ENCODE assay signal across 8 cellular contexts in the genomic region with DNA sequence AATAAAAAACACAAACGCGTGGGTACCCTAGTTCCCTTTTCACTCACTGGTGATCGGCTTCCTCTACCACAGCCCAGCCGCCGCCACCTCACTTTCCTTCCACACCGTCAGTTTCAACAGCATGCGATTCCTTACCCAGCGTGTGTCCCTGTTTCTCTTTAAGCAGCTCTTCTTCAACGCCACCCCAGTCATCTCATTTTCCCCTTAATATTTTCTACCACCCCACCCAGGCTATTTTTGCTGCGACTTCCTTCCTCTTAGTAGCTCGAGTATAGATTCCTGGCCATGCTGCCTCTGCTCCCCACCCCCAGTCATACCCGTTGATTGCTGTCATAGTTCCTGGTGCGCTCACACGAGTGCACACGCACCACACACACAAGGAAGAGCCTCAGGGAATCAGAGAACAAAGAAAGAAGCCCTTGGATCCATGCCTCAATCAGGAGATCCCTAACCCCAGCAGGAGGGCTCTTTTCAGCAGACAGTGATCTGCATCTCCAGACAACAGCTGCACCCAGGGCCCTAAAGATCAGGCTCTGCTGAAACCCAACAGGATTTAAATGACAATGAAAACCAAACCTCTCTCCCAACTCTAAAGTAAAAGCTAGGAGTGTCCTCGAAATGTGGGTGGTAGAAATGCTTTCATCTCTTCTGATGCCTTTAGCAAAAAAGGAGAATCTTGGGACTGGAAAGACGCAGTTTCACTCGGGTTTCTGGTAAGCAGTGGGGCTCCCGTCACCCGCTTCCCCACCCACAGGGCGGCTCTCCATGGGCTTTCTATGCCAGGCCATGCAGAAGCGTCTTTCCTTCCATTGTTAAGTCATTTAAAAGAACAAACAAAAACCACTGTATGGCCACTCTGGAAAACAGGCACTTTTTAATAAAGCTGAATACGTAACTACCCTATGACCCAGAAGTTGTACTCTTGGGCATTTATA. TPM values are rescaled to one million over a fixed set of nuclear protein-coding genes. Genes with fewer than 3 reads are reported as not detected.
A peak's percentile ranks its signal among the peaks of the same experiment; 100 is the strongest.
DNase-seq lines count a peak whose midpoint lies in the region; ATAC-seq, FAIRE-seq and TF ChIP-seq lines count a peak whose summit lies in the region.

No MANE protein-coding gene starts in this region.

- H3K23me2 ChIP-seq in H1 (ENCODE audit: low read depth, low read length): no peaks in the 10 kb centered on the region

- TF ChIP-seq POLR2A in GM15510 (IDR thresholded peaks at IDR 0.05; ENCODE audit: borderline replicate concordance, extremely low read depth, insufficient read length) (peak; percentile 22), H1 (IDR thresholded peaks at IDR 0.05; ENCODE audit: control extremely low read depth in 1 of 2, low read depth in 2 of 2, low read length in 2 of 2) (no peak)

- H4K8ac ChIP-seq in H1 (ENCODE audit: extremely low read depth, insufficient read depth, low read length) (no peak overlapping the region), mesenchymal stem cell (ENCODE audit: low read length) (peak overlapping the region; percentile 66)

- peak; percentile 44 to 97 for TF ChIP-seq EP300 in H1 (IDR thresholded peaks at IDR 0.05; ENCODE audit: borderline replicate concordance in 1 of 2, low read depth in 2 of 2, low read length in 2 of 2)

- H4K20me1 ChIP-seq in H1 (replicated peaks in 1 of 2; ENCODE audit: control insufficient read depth in 1 of 2, insufficient read depth in 2 of 2, low read length in 2 of 2): peaks cover 55 to 75% of the 10 kb centered on the region in 2 experiments

- no peak for TF ChIP-seq CTCF in activated B cell treated with CpG ODN at 0.5 μM for 24 hours (IDR thresholded peaks at IDR 0.05)
- peak in 1 of 3 experiments; percentile 1; a peak in 1 of 4 replicates for TF ChIP-seq CTCF in H1 (IDR thresholded peaks at IDR 0.05; ENCODE audit: control extremely low read depth in 1 of 3, insufficient read depth in 1 of 3, low read depth in 1 of 3, low read length in 3 of 3)

- H2BK20ac ChIP-seq in H1 (ENCODE audit: low read length): no peak overlapping the region

- peaks cover 58% of the 10 kb centered on the region for H3K36me3 Mint-ChIP-seq in activated B cell treated with CpG ODN at 0.5 μM for 24 hours (ENCODE audit: low read depth)

- no peak overlapping the region for H3K23ac ChIP-seq in H1 (ENCODE audit: insufficient read length)
- peak overlapping the region in 1 of 2 experiments; percentile 23 for H3K23ac ChIP-seq in mesenchymal stem cell (ENCODE audit: low read length in 2 of 2)

- H3K36me3 ChIP-seq in H1 (ENCODE audit: control insufficient read depth in 2 of 4, insufficient read depth in 4 of 4, low read length in 3 of 4) (peaks cover 0 to 21% (median 8%) of the 10 kb centered on the region in 4 experiments; a peak in 4 of 8 replicates), mesenchymal stem cell (ENCODE audit: control insufficient read depth in 1 of 2, insufficient read depth in 2 of 2, low read depth in 1 of 2, low read length in 2 of 2) (peaks cover 35 to 39% of the 10 kb centered on the region in 2 experiments)

- H3K4me2 ChIP-seq in H1 (ENCODE audit: insufficient read depth in 1 of 2, low read depth in 2 of 2, low read length in 2 of 2) (peak overlapping the region; percentile 19 to 32; a peak in 3 of 4 replicates), mesenchymal stem cell (ENCODE audit: low read length, poor library complexity, severe bottlenecking) (peak overlapping the region; percentile 51)

- no peak overlapping the region for H3K9ac ChIP-seq in H1 (replicated peaks in 1 of 4; ENCODE audit: extremely low read depth in 1 of 4, low read depth in 3 of 4, low read length in 3 of 4)
- peak overlapping the region; percentile 87 for H3K9ac ChIP-seq in mesenchymal stem cell (ENCODE audit: low read length)

- H3K9me3 ChIP-seq in H1 (ENCODE audit: insufficient read depth in 2 of 2, low read depth in 1 of 2, low read length in 1 of 2): no peaks in the 10 kb centered on the region
- H3K9me3 ChIP-seq in mesenchymal stem cell (ENCODE audit: control insufficient read depth, low read length): no peaks in the 10 kb centered on the region

- H3K27ac ChIP-seq in H1 (ENCODE audit: low read depth, low read length) (no peak overlapping the region), mesenchymal stem cell (ENCODE audit: low read length, poor library complexity, severe bottlenecking) (peak overlapping the region; percentile 76)

- no peaks in the 10 kb centered on the region for H3K79me2 ChIP-seq in H1 (ENCODE audit: control insufficient read depth in 1 of 2, insufficient read depth in 2 of 2, low read length in 2 of 2)

- H3K56ac ChIP-seq in H1 (replicated peaks; ENCODE audit: insufficient read length, low read depth, low read length): no peak overlapping the region

- no peak overlapping the region for H2BK15ac ChIP-seq in H1 (ENCODE audit: low read length)
- no peak overlapping the region for H2BK15ac ChIP-seq in mesenchymal stem cell (ENCODE audit: low read depth, poor library complexity, severe bottlenecking)

- H3K4ac ChIP-seq in H1 (replicated peaks; ENCODE audit: insufficient read length, low read depth, low read length) (no peak overlapping the region), mesenchymal stem cell (ENCODE audit: low read depth in 1 of 2, low read length in 2 of 2) (peak overlapping the region; percentile 81 to 83)

- intact Hi-C loops in activated B cell treated with CpG ODN at 0.5 μM for 24 hours (cut with micrococcal nuclease): loop anchor here (1.0 kb wide), 2 partner anchors 15 to 26 kb away; no protein-coding TSS in a partner anchor

- FAIRE-seq in H1 (lab: Jason Lieb, UNC): peak; percentile 95

- H3K27me3 ChIP-seq in H1 (replicated peaks in 1 of 4; ENCODE audit: control insufficient read depth in 3 of 4, extremely low read depth in 1 of 4, insufficient read depth in 3 of 4, low read length in 3 of 4) (peaks cover 52 to 96% (median 92%) of the 10 kb centered on the region in 4 experiments), mesenchymal stem cell (ENCODE audit: control insufficient read depth in 1 of 2, insufficient read depth in 1 of 2, low read length in 2 of 2) (no peaks in the 10 kb centered on the region)

- no peak overlapping the region for H2BK5ac ChIP-seq in H1 (ENCODE audit: low read depth, low read length)
- H2BK5ac ChIP-seq in mesenchymal stem cell (ENCODE audit: low read depth, low read length, poor library complexity, severe bottlenecking): peak overlapping the region; percentile 67

- H3K9me3 Mint-ChIP-seq in activated B cell treated with CpG ODN at 0.5 μM for 24 hours: no peaks in the 10 kb centered on the region

- no peak overlapping the region for H3K18ac ChIP-seq in H1 (ENCODE audit: extremely low read depth, low read length)
- peak overlapping the region; percentile 85 to 92 for H3K18ac ChIP-seq in mesenchymal stem cell (ENCODE audit: low read depth in 1 of 2, low read length in 2 of 2)

- WGBS in H1 (ENCODE audit: extremely low coverage in 1 of 2, insufficient coverage in 1 of 2, insufficient read length in 1 of 2, insufficient replicate concordance in 2 of 2, low coverage in 1 of 2, low lambda C conversion rate in 2 of 2, missing lambda C conversion rate in 1 of 2), 2 experiments: 15% methylated on average over 23 of the region's 23 CpGs; no CpG with 5 or more reads in 1 of the 2 experiments
- WGBS in mesenchymal stem cell: 40% methylated on average over 23 of the region's 23 CpGs

- H3K4me1 Mint-ChIP-seq in activated B cell treated with CpG ODN at 0.5 μM for 24 hours: peaks cover 91% of the 10 kb centered on the region

- CTCF ChIA-PET in activated B cell treated with CpG ODN at 0.5 μM for 24 hours (lab: Charles Lee) (interaction anchor here (0.6 to 3.6 kb wide), 15 partner anchors 8 to 366 kb away, joined by 3 to 26 read pairs (median 5); partner anchors contain the start of gene DENR), H1 (lab: Charles Lee; ENCODE audit: partially characterized antibody) (interaction anchor here (0.6 to 20.1 kb wide), 11 partner anchors 9 to 366 kb away, joined by 3 to 473 read pairs (median 4); no protein-coding TSS in a partner anchor)

- peak; percentile 66 for ATAC-seq in activated B cell treated with CpG ODN at 0.5 μM for 24 hours (ENCODE audit: low read depth)

- H3K79me1 ChIP-seq in H1 (ENCODE audit: low read depth, low read length) (peaks cover 4% of the 10 kb centered on the region), mesenchymal stem cell (replicated peaks; ENCODE audit: low read length, poor library complexity, severe bottlenecking) (peaks cover 19% of the 10 kb centered on the region)

- POLR2A ChIA-PET in activated B cell treated with CpG ODN at 0.5 μM for 24 hours (lab: Charles Lee): interaction anchor here (0.6 to 4.5 kb wide), 12 partner anchors 9 to 361 kb away, joined by 3 to 47 read pairs (median 9); partner anchors contain the start of genes MPHOSPH9, MTRFR, OGFOD2 and VPS37B
- POLR2A ChIA-PET in H1 (lab: Charles Lee; ENCODE audit: partially characterized antibody): interaction anchor here (0.9 to 1.9 kb wide), 12 partner anchors 8 to 107 kb away, joined by 3 to 8 read pairs (median 4); partner anchors contain the start of gene ABCB9

- no peak overlapping the region for H3K14ac ChIP-seq in H1 (ENCODE audit: insufficient read length)
- H3K14ac ChIP-seq in mesenchymal stem cell (ENCODE audit: low read length in 2 of 2): peak overlapping the region in 1 of 2 experiments; percentile 88

- H2AFZ ChIP-seq in H1 (ENCODE audit: low read length) (no peak overlapping the region), mesenchymal stem cell (ENCODE audit: low read depth, low read length) (no peak overlapping the region)

- H4K91ac ChIP-seq in H1 (replicated peaks; ENCODE audit: insufficient read length, low read length): no peak overlapping the region
- peak overlapping the region; percentile 66 for H4K91ac ChIP-seq in mesenchymal stem cell (ENCODE audit: low read length)

- no peak overlapping the region for H4K5ac ChIP-seq in H1 (ENCODE audit: insufficient read length, low read depth, low read length)

- H3K4me1 ChIP-seq in H1 (replicated peaks in 1 of 4; ENCODE audit: control insufficient read depth in 3 of 4, insufficient read depth in 4 of 4, low read length in 3 of 4): peaks cover 6 to 25% (median 9%) of the 10 kb centered on the region in 4 experiments
- H3K4me1 ChIP-seq in mesenchymal stem cell (ENCODE audit: control insufficient read depth, insufficient read depth, low read depth, low read length): peaks cover 26% of the 10 kb centered on the region

- peak overlapping the region; percentile 93 for H3K27ac Mint-ChIP-seq in activated B cell treated with CpG ODN at 0.5 μM for 24 hours

- H3K4me3 ChIP-seq in H1 (ENCODE audit: extremely low read depth in 1 of 4, insufficient read depth in 2 of 4, low read depth in 3 of 4, low read length in 4 of 4) (no peak overlapping the region; a peak in 1 of 8 replicates), mesenchymal stem cell (ENCODE audit: insufficient read depth in 1 of 2, low read depth in 1 of 2, low read length in 2 of 2) (peak overlapping the region in 1 of 2 experiments; percentile 69)

- DNase-seq in NCI-H187 (lab: John Stamatoyannopoulos, UW): peak; percentile 71 to 86
- DNase-seq in activated B cell treated with CpG ODN at 0.5 μM for 24 hours: peak; percentile 46
- DNase-seq in H1 (ENCODE audit: low read depth in 1 of 2, low spot score in 2 of 2): peak; percentile 94 to 96
- peak; percentile 86 for DNase-seq in mesenchymal stem cell
- peak; percentile 53 to 62 for DNase-seq in stimulated activated CD8-positive, alpha-beta memory T cell treated with anti-CD3 and anti-CD28 coated beads, Interleukin-7, amount 100 ng/mL, for 48 hours (ENCODE audit: extremely low read depth in 1 of 2, low read depth in 1 of 2)
- DNase-seq in NK-92 (lab: John Stamatoyannopoulos, UW; ENCODE audit: unreplicated experiment): no peak
- DNase-seq in NCI-H1105 treated with DMSO at 0.1 percent for 48 hours (lab: John Stamatoyannopoulos, UW): no peak

- no peak overlapping the region; the same call in 1 of the 2 replicates for H2AK5ac ChIP-seq in H1 (ENCODE audit: low read depth, low read length)
- H2AK5ac ChIP-seq in mesenchymal stem cell (ENCODE audit: low read length, severe bottlenecking): peak overlapping the region; percentile 80

- H2BK120ac ChIP-seq in H1 (replicated peaks; ENCODE audit: low read depth, low read length) (no peak overlapping the region), mesenchymal stem cell (ENCODE audit: low read depth, low read length) (peak overlapping the region; percentile 71)

- H2BK12ac ChIP-seq in H1 (ENCODE audit: low read depth, low read length) (no peak overlapping the region; the same call in 1 of the 2 replicates), mesenchymal stem cell (ENCODE audit: low read length in 2 of 2) (peak overlapping the region in 1 of 2 experiments; percentile 78)

- no peak for TF ChIP-seq RAD21 in H1 (IDR thresholded peaks at IDR 0.05 in 1 of 2, conservative IDR thresholded peaks at IDR 0.05 in 1 of 2; ENCODE audit: low read depth in 2 of 2, low read length in 2 of 2)

- peak overlapping the region; percentile 84 for H3K4me3 Mint-ChIP-seq in activated B cell treated with CpG ODN at 0.5 μM for 24 hours

- H3K27me3 Mint-ChIP-seq in activated B cell treated with CpG ODN at 0.5 μM for 24 hours: no peaks in the 10 kb centered on the region

RNA-seq across cellular contexts. Expression of gene VPS37B, which starts 23.8 kb away (rescaled TPM):
- 51.4 and 54.1 TPM in 2 replicates for total RNA-seq in activated B cell treated with CpG ODN at 0.5 μM for 24 hours
- total RNA-seq in H1 (2021; fragmentation: NEBNext Ultra II Directional; extraction: Animal tissue kit (Norgen Biotek cat#: 25700)): 11.9 and 13.1 TPM in 2 replicates
- 15.7 and 17.2 TPM in 2 replicates for polyA plus RNA-seq in H1 (2011; rRNA removed)
- polyA plus RNA-seq in H1 (2011; cell fraction: cytosol; rRNA removed): 10.8 TPM
- 12.1 TPM for polyA plus RNA-seq in H1 (2011; cell fraction: nucleus; rRNA removed)
- polyA plus RNA-seq in H1 (2012, experiment 1 of 2): 6.6 to 13.4 TPM (median 11.1 TPM) in 4 replicates
- 12.1 TPM for polyA plus RNA-seq in H1 (2012, experiment 2 of 2)
- 7.0 TPM for polyA plus RNA-seq in H1 (2013, experiment 1 of 2)
- polyA plus RNA-seq in H1 (2013, experiment 2 of 2): 7.9 TPM
- 4.0 and 5.7 TPM in 2 replicates for polyA minus RNA-seq in H1 (2011; rRNA and poly(A)+ RNA removed)
- polyA minus RNA-seq in H1 (2011; cell fraction: cytosol; rRNA and poly(A)+ RNA removed): 8.7 TPM
- 7.7 TPM for polyA minus RNA-seq in H1 (2011; cell fraction: nucleus; rRNA and poly(A)+ RNA removed)
- polyA plus RNA-seq in mesenchymal stem cell (2013, experiment 1 of 2): 23.0 TPM
- 23.9 TPM for polyA plus RNA-seq in mesenchymal stem cell (2013, experiment 2 of 2)

RNA-seq across cellular contexts. Expression of gene HIP1R, which starts 36.9 kb away (rescaled TPM):
- total RNA-seq in activated B cell treated with CpG ODN at 0.5 μM for 24 hours: 132 and 154 TPM in 2 replicates
- 14.5 and 14.7 TPM in 2 replicates for total RNA-seq in H1 (2021; fragmentation: NEBNext Ultra II Directional; extraction: Animal tissue kit (Norgen Biotek cat#: 25700))
- 11.2 and 16.1 TPM in 2 replicates for polyA plus RNA-seq in H1 (2011; rRNA removed)
- 15.5 TPM for polyA plus RNA-seq in H1 (2011; cell fraction: cytosol; rRNA removed)
- polyA plus RNA-seq in H1 (2011; cell fraction: nucleus; rRNA removed): 101 TPM
- 12.0 to 17.7 TPM (median 16.9 TPM) in 4 replicates for polyA plus RNA-seq in H1 (2012, experiment 1 of 2)
- polyA plus RNA-seq in H1 (2012, experiment 2 of 2): 15.1 TPM
- 8.5 TPM for polyA plus RNA-seq in H1 (2013, experiment 1 of 2)
- polyA plus RNA-seq in H1 (2013, experiment 2 of 2): 6.9 TPM
- 14.0 and 15.2 TPM in 2 replicates for polyA minus RNA-seq in H1 (2011; rRNA and poly(A)+ RNA removed)
- 10.6 TPM for polyA minus RNA-seq in H1 (2011; cell fraction: cytosol; rRNA and poly(A)+ RNA removed)
- polyA minus RNA-seq in H1 (2011; cell fraction: nucleus; rRNA and poly(A)+ RNA removed): 24.7 TPM
- polyA plus RNA-seq in mesenchymal stem cell (2013, experiment 1 of 2): 4.6 TPM
- polyA plus RNA-seq in mesenchymal stem cell (2013, experiment 2 of 2): 5.0 TPM

Comparison
In these comparisons a context has a peak if more than half of its experiments do, and no peak if none do; other contexts are left out.
1. DNase-seq: peak in NCI-H187 (2 of 2), activated B cell treated with CpG ODN at 0.5 μM for 24 hours (single experiment), H1 (2 of 2), mesenchymal stem cell (single experiment) and stimulated activated CD8-positive, alpha-beta memory T cell treated with anti-CD3 and anti-CD28 coated beads, Interleukin-7, amount 100 ng/mL, for 48 hours (2 of 2); none in NK-92 (single experiment) and NCI-H1105 treated with DMSO at 0.1 percent for 48 hours (single experiment).